10 cellular contexts compared by ENCODE assay signal in the genomic region with DNA sequence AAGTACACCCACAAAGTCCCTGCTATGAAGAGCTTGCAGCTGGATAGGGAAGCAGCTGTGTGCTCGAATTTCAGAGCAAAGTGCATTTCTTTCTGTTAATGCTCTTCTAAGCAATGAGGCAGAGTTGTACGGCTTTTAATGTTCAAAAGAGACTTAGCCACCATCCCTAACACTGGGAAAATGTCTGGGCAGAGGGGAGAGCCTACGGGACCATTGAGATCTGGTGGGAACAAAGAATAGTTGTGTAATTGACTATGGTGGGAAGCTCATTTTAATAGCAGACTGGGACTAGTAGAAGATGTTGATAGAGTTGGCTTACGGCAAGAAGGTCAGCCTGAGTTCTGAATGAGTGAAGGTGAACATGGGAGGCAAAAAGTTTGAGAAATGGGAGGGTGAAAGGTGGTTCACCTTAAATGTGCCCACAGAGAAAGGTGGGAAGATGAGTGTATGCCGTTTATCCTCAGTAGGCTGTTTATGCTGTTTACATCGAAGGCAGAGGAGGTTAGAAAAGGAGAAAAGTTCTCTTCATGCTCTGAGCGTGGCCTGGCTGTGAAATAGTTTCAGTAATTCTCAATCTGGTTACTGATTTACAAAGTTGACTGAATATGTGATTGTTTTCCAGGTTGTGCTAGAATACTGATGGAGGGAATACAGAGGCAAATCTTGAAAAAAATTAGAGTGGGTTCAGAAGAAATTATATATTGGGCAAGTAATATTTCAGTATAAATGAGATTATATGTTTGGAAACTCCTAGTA. TPM values are rescaled to one million over a fixed set of nuclear protein-coding genes. Genes with fewer than 3 reads are reported as not detected.
A peak's percentile ranks its signal among the peaks of the same experiment; 100 is the strongest.
DNase-seq lines count a peak whose midpoint lies in the region; ATAC-seq and TF ChIP-seq lines count a peak whose summit lies in the region.
"Had no signal": no experiment of that assay in that cellular context is flagged by ENCODE, and none has a peak within 500 bp of the region (broad histone marks: within the 10 kb centered on the region; RNA-seq: fewer than 3 reads in every experiment).

No MANE protein-coding gene starts in this region.

- H2BK12ac ChIP-seq in H9 (ENCODE audit: insufficient read length, low read depth, low read length) = no peak overlapping the region

- H3K79me2 ChIP-seq in H9 (ENCODE audit: insufficient read depth, low read length) (peaks cover 2% of the 10 kb centered on the region; the same call in 1 of the 2 replicates), OCI-LY3 (ENCODE audit: low read length) (peaks cover 92% of the 10 kb centered on the region)

- H3K4me1 ChIP-seq in H9 (ENCODE audit: insufficient read depth, low read length) (peaks cover 9% of the 10 kb centered on the region; the same call in 1 of the 2 replicates), OCI-LY3 (ENCODE audit: low read length) (peaks cover 65% of the 10 kb centered on the region), skeletal muscle satellite cell (ENCODE audit: control insufficient read depth, insufficient read depth, low read length) (peaks cover 58% of the 10 kb centered on the region)

- no peak overlapping the region; the same call in 1 of the 2 replicates for H3K14ac ChIP-seq in H9 (ENCODE audit: insufficient read depth, low read length)

- no peak overlapping the region for H4K8ac ChIP-seq in H9 (replicated peaks; ENCODE audit: insufficient read length, low read depth, low read length)

- no peak overlapping the region for H2BK120ac ChIP-seq in H9 (ENCODE audit: low read depth, low read length, poor library complexity, severe bottlenecking)

- no peak overlapping the region for H3K4ac ChIP-seq in H9 (ENCODE audit: low read depth, low read length)

- no peak overlapping the region for H2BK5ac ChIP-seq in H9 (ENCODE audit: insufficient read length, low read length)

- no peak overlapping the region for H3K27ac ChIP-seq in H9 (ENCODE audit: insufficient read length, low read depth, low read length)
- peak overlapping the region; percentile 79 for H3K27ac ChIP-seq in OCI-LY3 (ENCODE audit: low read length)
- H3K27ac ChIP-seq: GM23248 had no signal

- no peak overlapping the region for H2AK5ac ChIP-seq in H9 (ENCODE audit: insufficient read length, low read length)

- no peaks in the 10 kb centered on the region for H4K20me1 ChIP-seq in H9 (ENCODE audit: control insufficient read depth, insufficient read depth, insufficient read length)
- peaks cover 44% of the 10 kb centered on the region for H4K20me1 ChIP-seq in OCI-LY3 (ENCODE audit: insufficient read depth, low read length)

- H3K36me3 Mint-ChIP-seq in H9 (ENCODE audit: insufficient read depth in 1 of 3, low read depth in 3 of 3) = no peaks in the 10 kb centered on the region; a peak in 1 of 7 replicates
- peaks cover under 1 to 2% (median 1%) of the 10 kb centered on the region in 3 donors for H3K36me3 Mint-ChIP-seq in immature natural killer cell
- H3K36me3 Mint-ChIP-seq: activated naive CD4-positive, alpha-beta T cell treated with anti-CD3 and anti-CD28 coated beads, Interleukin-2, amount 10 ng/mL, durations not matched to agents 7 days and 5 days had no signal

- H4K91ac ChIP-seq in H9 (ENCODE audit: insufficient read length, low read depth, low read length) = no peak overlapping the region

- H3T11ph ChIP-seq in H9 (ENCODE audit: low read length) = no peak overlapping the region

- H3K9me3 ChIP-seq in H9 (ENCODE audit: control insufficient read depth, low read depth, low read length) = no peaks in the 10 kb centered on the region
- no peaks in the 10 kb centered on the region for H3K9me3 ChIP-seq in OCI-LY3 (ENCODE audit: insufficient read depth, low read length)
- H3K9me3 ChIP-seq in skeletal muscle satellite cell (replicated peaks; ENCODE audit: low read length) = no peaks in the 10 kb centered on the region

- H3K27ac Mint-ChIP-seq in H9 (no peak overlapping the region), immature natural killer cell (no peak overlapping the region)
- H3K27ac Mint-ChIP-seq: activated naive CD4-positive, alpha-beta T cell treated with anti-CD3 and anti-CD28 coated beads, Interleukin-2, amount 10 ng/mL, durations not matched to agents 7 days and 5 days had no signal

- no peaks in the 10 kb centered on the region for H3K79me1 ChIP-seq in H9 (ENCODE audit: insufficient read depth, low read depth, low read length, poor library complexity, severe bottlenecking)

- peak overlapping the region; percentile 35 for H3K18ac ChIP-seq in H9 (ENCODE audit: insufficient read length, low read depth, low read length)

- H4K5ac ChIP-seq in H9 (ENCODE audit: insufficient read length, low read depth, low read length) = no peak overlapping the region

- no peaks in the 10 kb centered on the region for H3K27me3 Mint-ChIP-seq in H9 (ENCODE audit: low read depth)
- no peaks in the 10 kb centered on the region for H3K27me3 Mint-ChIP-seq in immature natural killer cell (ENCODE audit: low read depth in 3 of 3)
- H3K27me3 Mint-ChIP-seq: activated naive CD4-positive, alpha-beta T cell treated with anti-CD3 and anti-CD28 coated beads, Interleukin-2, amount 10 ng/mL, durations not matched to agents 7 days and 5 days had no signal

- ATAC-seq in GM18909 (IDR thresholded peaks at IDR 0.05; ENCODE audit: poor library complexity, unreplicated experiment) = peak; percentile 54

- H2AFZ ChIP-seq in H9 (ENCODE audit: low read length) (no peak overlapping the region), OCI-LY3 (ENCODE audit: low read depth, low read length) (no peak overlapping the region)
- H2AFZ ChIP-seq: GM23248 had no signal

- H3K23me2 ChIP-seq in H9 (ENCODE audit: insufficient read length, low read depth, low read length, poor library complexity, severe bottlenecking) = no peaks in the 10 kb centered on the region

- H3K4me3 ChIP-seq in OCI-LY3 (ENCODE audit: low read length) (peak overlapping the region; percentile 73), skeletal muscle satellite cell (ENCODE audit: low read length) (no peak overlapping the region)
- H3K4me3 ChIP-seq: GM23248 had no signal

- TF ChIP-seq CTCF in H9 (conservative IDR thresholded peaks at IDR 0.05) (no peak), OCI-LY3 (IDR thresholded peaks at IDR 0.05; ENCODE audit: low read depth, low read length) (no peak)

- no peak overlapping the region for H3K9ac ChIP-seq in H9 (ENCODE audit: extremely low read depth, insufficient read length, low read length)
- H3K9ac ChIP-seq in OCI-LY3 (ENCODE audit: low read length) = peak overlapping the region; percentile 67
- H3K9ac ChIP-seq in skeletal muscle satellite cell (ENCODE audit: low read depth, low read length) = no peak overlapping the region
- H3K9ac ChIP-seq: GM23248 had no signal

- H2BK15ac ChIP-seq in H9 (ENCODE audit: low read depth, low read length) = no peak overlapping the region

- H3K23ac ChIP-seq in H9 (ENCODE audit: insufficient read length, low read depth, low read length) = no peak overlapping the region

- no peak overlapping the region for H3K56ac ChIP-seq in H9 (ENCODE audit: insufficient read length, low read depth, low read length)

- no CpG with 5 or more reads among the region's 7 CpGs for WGBS in H9 (ENCODE audit: extremely low coverage, insufficient read length, low lambda C conversion rate)

- peaks cover 12% of the 10 kb centered on the region for H3K36me3 ChIP-seq in OCI-LY3 (replicated peaks; ENCODE audit: low read depth, low read length)
- H3K36me3 ChIP-seq in skeletal muscle satellite cell (ENCODE audit: insufficient read depth, low read length) = peaks cover 10% of the 10 kb centered on the region

- H3K4me2 ChIP-seq in H9 (ENCODE audit: insufficient read depth, insufficient read length, low read length) (no peak overlapping the region), OCI-LY3 (ENCODE audit: low read length) (peak overlapping the region; percentile 87), skeletal muscle satellite cell (ENCODE audit: low read length) (peak overlapping the region; percentile 4)

- no peak overlapping the region for H2BK20ac ChIP-seq in H9 (ENCODE audit: low read depth, low read length, poor library complexity, severe bottlenecking)

- H3K4me3 Mint-ChIP-seq in H9 (no peak overlapping the region), immature natural killer cell (no peak overlapping the region)
- H3K4me3 Mint-ChIP-seq: activated naive CD4-positive, alpha-beta T cell treated with anti-CD3 and anti-CD28 coated beads, Interleukin-2, amount 10 ng/mL, durations not matched to agents 7 days and 5 days had no signal

- DNase-seq in H9 (no peak), NAMALWA (ENCODE audit: low spot score) (no peak), immature natural killer cell (no peak), amygdala (lab: John Stamatoyannopoulos, UW) (no peak)
- DNase-seq: activated naive CD4-positive, alpha-beta T cell treated with anti-CD3 and anti-CD28 coated beads, Interleukin-2, amount 10 ng/mL, durations not matched to agents 7 days and 5 days; GM23248 had no signal

- H3K4me1 Mint-ChIP-seq in H9 = peaks cover 39 to 47% of the 10 kb centered on the region in 2 experiments
- peaks cover 5 to 27% of the 10 kb centered on the region in 2 donors for H3K4me1 Mint-ChIP-seq in immature natural killer cell
- H3K4me1 Mint-ChIP-seq: activated naive CD4-positive, alpha-beta T cell treated with anti-CD3 and anti-CD28 coated beads, Interleukin-2, amount 10 ng/mL, durations not matched to agents 7 days and 5 days had no signal

- H3K9me3 Mint-ChIP-seq in H9 (no peaks in the 10 kb centered on the region), immature natural killer cell (no peaks in the 10 kb centered on the region)
- H3K9me3 Mint-ChIP-seq: activated naive CD4-positive, alpha-beta T cell treated with anti-CD3 and anti-CD28 coated beads, Interleukin-2, amount 10 ng/mL, durations not matched to agents 7 days and 5 days had no signal

- H3K27me3 ChIP-seq in H9 (ENCODE audit: insufficient read depth, low read length) (no peaks in the 10 kb centered on the region), OCI-LY3 (ENCODE audit: low read depth, low read length) (no peaks in the 10 kb centered on the region), skeletal muscle satellite cell (ENCODE audit: control insufficient read depth, insufficient read depth, low read length) (no peaks in the 10 kb centered on the region)

RNA-seq across cellular contexts. Expression of gene UTS2B, which starts 22.9 kb away (rescaled TPM):
- total RNA-seq in H9 (2021) = 0.09 and 0.26 TPM in 2 replicates
- 0.22 and 0.25 TPM in 2 replicates for total RNA-seq in skeletal muscle satellite cell (2012; rRNA removed)
- not detected for polyA plus RNA-seq in immature natural killer cell
- total RNA-seq: temporal lobe had no signal

RNA-seq across cellular contexts. Expression of gene CCDC50, which starts 24.0 kb away (rescaled TPM):
- total RNA-seq in H9 (2021) = 20.7 and 21.0 TPM in 2 replicates
- total RNA-seq in skeletal muscle satellite cell (2012; rRNA removed) = 62.0 and 63.9 TPM in 2 replicates
- polyA plus RNA-seq in immature natural killer cell = 10 to 100 TPM; 11.1 to 19.8 (median 15.9) TPM
